20 cellular contexts compared by ENCODE assay signal in genomic region chr15:42104095-42104891, GRCh38. TPM values are rescaled to one million over a fixed set of nuclear protein-coding genes. Genes with fewer than 3 reads are reported as not detected.
"Had no signal": no experiment of that assay in that cellular context is flagged by ENCODE, and none has a peak within 500 bp of the region (broad histone marks: within the 10 kb centered on the region; RNA-seq: fewer than 3 reads in every experiment).

No MANE protein-coding gene starts in this region.

- H3K4me3 ChIP-seq: mucosa of descending colon, psoas muscle had no signal

- DNase-seq: activated CD4-positive, alpha-beta T cell treated with anti-CD3 and anti-CD28 coated beads, Interleukin-2, amount 50 U/mL, for 48 hours; activated CD4-positive, CD25-positive, alpha-beta regulatory T cell treated with anti-CD3 and anti-CD28 coated beads, Interleukin-2, amount 50 U/mL, for 72 hours; activated gamma-delta T cell treated with Interleukin-2 at 50 U/mL for 16 hours; activated T-cell treated with anti-CD3 and anti-CD28 coated beads, Interleukin-2, amount 50 U/mL, for 4 hours; caudate nucleus; cortex of kidney; effector memory CD4-positive, alpha-beta T cell; glutamatergic neuron; left cardiac atrium; mucosa of descending colon; naive thymus-derived CD8-positive, alpha-beta T cell; nucleus accumbens; psoas muscle; stimulated activated CD4-positive, alpha-beta T cell treated with anti-CD3 and anti-CD28 coated beads, Interleukin-4, amount 100 ng/mL, for 1 hour; stimulated activated CD8-positive, alpha-beta memory T cell treated with anti-CD3 and anti-CD28 coated beads, Interleukin-4, amount 100 ng/mL, for 48 hours; stimulated activated naive CD8-positive, alpha-beta T cell treated with anti-CD3 and anti-CD28 coated beads, Interleukin-15, Interleukin-2, amounts not matched to agents 100 U/mL and 50 U/mL, for 24 hours; T-helper 9 cell had no signal

- ATAC-seq: activated T-cell treated with anti-CD3 and anti-CD28 coated beads, Interleukin-2, amount 50 U/mL, for 4 hours; left cardiac atrium; mucosa of descending colon; naive thymus-derived CD8-positive, alpha-beta T cell; psoas muscle; sciatic nerve; stimulated activated naive CD8-positive, alpha-beta T cell treated with anti-CD3 and anti-CD28 coated beads, Interleukin-15, Interleukin-2, amounts not matched to agents 100 U/mL and 50 U/mL, for 24 hours had no signal

RNA-seq across cellular contexts. Expression of gene PLA2G4D, which starts 9.9 kb away (rescaled TPM):
- total RNA-seq: activated T-cell treated with anti-CD3 and anti-CD28 coated beads, Interleukin-2, amount 50 U/mL, for 4 hours; left cardiac atrium; lung microvascular endothelial cell; naive thymus-derived CD8-positive, alpha-beta T cell; psoas muscle; sciatic nerve; temporal lobe had no signal

RNA-seq across cellular contexts. Expression of gene PLA2G4F, which starts 52.1 kb away (rescaled TPM):
- total RNA-seq: lung microvascular endothelial cell; naive thymus-derived CD8-positive, alpha-beta T cell; sciatic nerve; temporal lobe had no signal
